1 cellular context compared by ENCODE assay signal in the genomic region with DNA sequence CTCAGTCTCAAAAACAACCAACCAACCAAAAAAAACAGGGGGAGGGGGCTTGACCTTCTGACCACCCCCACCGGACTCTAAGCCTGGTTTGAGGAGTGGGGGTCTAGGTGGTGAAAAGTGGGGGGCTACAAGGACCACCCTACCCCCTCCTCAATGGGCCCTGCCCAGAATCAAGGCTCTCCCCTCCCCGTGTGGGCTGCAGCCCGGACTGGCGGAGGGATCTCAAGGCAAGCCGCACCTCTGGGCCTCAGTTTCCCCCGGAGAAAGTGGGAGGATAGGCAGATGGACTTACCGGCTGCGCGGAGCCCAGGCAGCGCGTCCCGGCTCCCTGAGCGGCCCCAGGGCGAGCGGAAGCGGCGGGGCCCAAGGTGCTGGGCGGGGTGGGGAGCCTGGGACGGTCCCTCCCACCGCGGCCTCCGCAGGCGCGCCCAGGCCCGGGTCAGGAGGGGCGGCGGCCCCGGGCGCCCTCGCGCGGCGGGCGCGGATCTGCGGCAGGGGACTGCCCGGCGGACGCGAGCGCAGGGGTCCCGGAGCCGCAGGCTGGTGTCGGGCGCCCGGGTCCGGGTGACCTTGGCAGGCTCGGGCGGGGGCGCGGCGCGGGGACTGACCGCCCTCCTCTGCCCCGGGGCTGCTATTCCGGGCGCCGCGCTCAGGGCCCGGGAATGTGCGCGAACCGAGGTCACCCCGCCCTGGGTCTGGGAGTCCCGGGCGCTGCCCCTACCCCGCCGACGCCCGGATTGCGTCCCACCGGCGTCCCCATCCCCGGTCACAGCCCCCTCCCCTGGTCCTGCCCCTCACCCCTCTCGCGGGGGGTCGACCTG.
TF ChIP-seq lines count a peak whose summit lies in the region.

A gene with protein sequence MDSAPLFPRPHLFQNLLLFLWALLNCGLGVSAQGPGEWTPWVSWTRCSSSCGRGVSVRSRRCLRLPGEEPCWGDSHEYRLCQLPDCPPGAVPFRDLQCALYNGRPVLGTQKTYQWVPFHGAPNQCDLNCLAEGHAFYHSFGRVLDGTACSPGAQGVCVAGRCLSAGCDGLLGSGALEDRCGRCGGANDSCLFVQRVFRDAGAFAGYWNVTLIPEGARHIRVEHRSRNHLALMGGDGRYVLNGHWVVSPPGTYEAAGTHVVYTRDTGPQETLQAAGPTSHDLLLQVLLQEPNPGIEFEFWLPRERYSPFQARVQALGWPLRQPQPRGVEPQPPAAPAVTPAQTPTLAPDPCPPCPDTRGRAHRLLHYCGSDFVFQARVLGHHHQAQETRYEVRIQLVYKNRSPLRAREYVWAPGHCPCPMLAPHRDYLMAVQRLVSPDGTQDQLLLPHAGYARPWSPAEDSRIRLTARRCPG (minus strand): TSS at position 349 of the 821 bp plus-strand sequence. CDS start 2,076 bp downstream, outside the sequence.

TF ChIP-seq in K562, 482 proteins besides CTCF, POLR2A, EP300 and RAD21 (continued from another document):
- TF ChIP-seq RBM25 (IDR thresholded peaks at IDR 0.05; ENCODE audit: low read depth, low read length, severe bottlenecking), result peak; percentile 88
- peak; percentile 63 for TF ChIP-seq PHF20 (IDR thresholded peaks at IDR 0.05; ENCODE audit: partially characterized antibody)
- peak; percentile 45; the same call in 1 of the 2 replicates for TF ChIP-seq SP1 (CRISPR knock-in tag; IDR thresholded peaks at IDR 0.05)
- peak; percentile 63 for TF ChIP-seq ELF1 (tag; IDR thresholded peaks at IDR 0.05)
- TF ChIP-seq, protein P1, sequence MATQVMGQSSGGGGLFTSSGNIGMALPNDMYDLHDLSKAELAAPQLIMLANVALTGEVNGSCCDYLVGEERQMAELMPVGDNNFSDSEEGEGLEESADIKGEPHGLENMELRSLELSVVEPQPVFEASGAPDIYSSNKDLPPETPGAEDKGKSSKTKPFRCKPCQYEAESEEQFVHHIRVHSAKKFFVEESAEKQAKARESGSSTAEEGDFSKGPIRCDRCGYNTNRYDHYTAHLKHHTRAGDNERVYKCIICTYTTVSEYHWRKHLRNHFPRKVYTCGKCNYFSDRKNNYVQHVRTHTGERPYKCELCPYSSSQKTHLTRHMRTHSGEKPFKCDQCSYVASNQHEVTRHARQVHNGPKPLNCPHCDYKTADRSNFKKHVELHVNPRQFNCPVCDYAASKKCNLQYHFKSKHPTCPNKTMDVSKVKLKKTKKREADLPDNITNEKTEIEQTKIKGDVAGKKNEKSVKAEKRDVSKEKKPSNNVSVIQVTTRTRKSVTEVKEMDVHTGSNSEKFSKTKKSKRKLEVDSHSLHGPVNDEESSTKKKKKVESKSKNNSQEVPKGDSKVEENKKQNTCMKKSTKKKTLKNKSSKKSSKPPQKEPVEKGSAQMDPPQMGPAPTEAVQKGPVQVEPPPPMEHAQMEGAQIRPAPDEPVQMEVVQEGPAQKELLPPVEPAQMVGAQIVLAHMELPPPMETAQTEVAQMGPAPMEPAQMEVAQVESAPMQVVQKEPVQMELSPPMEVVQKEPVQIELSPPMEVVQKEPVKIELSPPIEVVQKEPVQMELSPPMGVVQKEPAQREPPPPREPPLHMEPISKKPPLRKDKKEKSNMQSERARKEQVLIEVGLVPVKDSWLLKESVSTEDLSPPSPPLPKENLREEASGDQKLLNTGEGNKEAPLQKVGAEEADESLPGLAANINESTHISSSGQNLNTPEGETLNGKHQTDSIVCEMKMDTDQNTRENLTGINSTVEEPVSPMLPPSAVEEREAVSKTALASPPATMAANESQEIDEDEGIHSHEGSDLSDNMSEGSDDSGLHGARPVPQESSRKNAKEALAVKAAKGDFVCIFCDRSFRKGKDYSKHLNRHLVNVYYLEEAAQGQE (CRISPR knock-in tag; IDR thresholded peaks at IDR 0.05; ENCODE audit: low read depth), result 0 out of 2 replicates have a peak, but pooled peaks have one; percentile 54
- 0 out of 2 replicates have a peak, but pooled peaks have one; percentile 37 for TF ChIP-seq SMARCE1 (IDR thresholded peaks at IDR 0.05)
- 0 out of 2 replicates have a peak, but pooled peaks have one; percentile 68 for TF ChIP-seq ERF (CRISPR knock-in tag; IDR thresholded peaks at IDR 0.05)
- TF ChIP-seq KDM2B (CRISPR knock-in tag; IDR thresholded peaks at IDR 0.05), result 0 out of 2 replicates have a peak, but pooled peaks have one; percentile 58
- TF ChIP-seq, protein P2, sequence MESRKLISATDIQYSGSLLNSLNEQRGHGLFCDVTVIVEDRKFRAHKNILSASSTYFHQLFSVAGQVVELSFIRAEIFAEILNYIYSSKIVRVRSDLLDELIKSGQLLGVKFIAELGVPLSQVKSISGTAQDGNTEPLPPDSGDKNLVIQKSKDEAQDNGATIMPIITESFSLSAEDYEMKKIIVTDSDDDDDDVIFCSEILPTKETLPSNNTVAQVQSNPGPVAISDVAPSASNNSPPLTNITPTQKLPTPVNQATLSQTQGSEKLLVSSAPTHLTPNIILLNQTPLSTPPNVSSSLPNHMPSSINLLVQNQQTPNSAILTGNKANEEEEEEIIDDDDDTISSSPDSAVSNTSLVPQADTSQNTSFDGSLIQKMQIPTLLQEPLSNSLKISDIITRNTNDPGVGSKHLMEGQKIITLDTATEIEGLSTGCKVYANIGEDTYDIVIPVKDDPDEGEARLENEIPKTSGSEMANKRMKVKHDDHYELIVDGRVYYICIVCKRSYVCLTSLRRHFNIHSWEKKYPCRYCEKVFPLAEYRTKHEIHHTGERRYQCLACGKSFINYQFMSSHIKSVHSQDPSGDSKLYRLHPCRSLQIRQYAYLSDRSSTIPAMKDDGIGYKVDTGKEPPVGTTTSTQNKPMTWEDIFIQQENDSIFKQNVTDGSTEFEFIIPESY (CRISPR knock-in tag; IDR thresholded peaks at IDR 0.05), result peak; percentile 73
- peak; percentile 76 for TF ChIP-seq SIN3B (IDR thresholded peaks at IDR 0.05; ENCODE audit: low read depth)
- TF ChIP-seq RBFOX2 (IDR thresholded peaks at IDR 0.05; ENCODE audit: low read depth, low read length), result peak; percentile 70
- TF ChIP-seq, protein P3, sequence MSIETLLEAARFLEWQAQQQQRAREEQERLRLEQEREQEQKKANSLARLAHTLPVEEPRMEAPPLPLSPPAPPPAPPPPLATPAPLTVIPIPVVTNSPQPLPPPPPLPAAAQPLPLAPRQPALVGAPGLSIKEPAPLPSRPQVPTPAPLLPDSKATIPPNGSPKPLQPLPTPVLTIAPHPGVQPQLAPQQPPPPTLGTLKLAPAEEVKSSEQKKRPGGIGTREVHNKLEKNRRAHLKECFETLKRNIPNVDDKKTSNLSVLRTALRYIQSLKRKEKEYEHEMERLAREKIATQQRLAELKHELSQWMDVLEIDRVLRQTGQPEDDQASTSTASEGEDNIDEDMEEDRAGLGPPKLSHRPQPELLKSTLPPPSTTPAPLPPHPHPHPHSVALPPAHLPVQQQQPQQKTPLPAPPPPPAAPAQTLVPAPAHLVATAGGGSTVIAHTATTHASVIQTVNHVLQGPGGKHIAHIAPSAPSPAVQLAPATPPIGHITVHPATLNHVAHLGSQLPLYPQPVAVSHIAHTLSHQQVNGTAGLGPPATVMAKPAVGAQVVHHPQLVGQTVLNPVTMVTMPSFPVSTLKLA (conservative IDR thresholded peaks at IDR 0.05), result peak in 1 of 2 experiments; percentile 49; a peak in 2 of 4 replicates
- 0 out of 2 replicates have a peak, but pooled peaks have one; percentile 35 for TF ChIP-seq MYC (IDR thresholded peaks at IDR 0.05; ENCODE audit: low read depth, low read length)
- TF ChIP-seq MYC (CRISPR knock-in tag; IDR thresholded peaks at IDR 0.05; ENCODE audit: borderline replicate concordance, low read depth), result no peak
- no peak for TF ChIP-seq ZNF707 (CRISPR knock-in tag; conservative IDR thresholded peaks at IDR 0.05)
- TF ChIP-seq ZNF133 (CRISPR knock-in tag; IDR thresholded peaks at IDR 0.05), result 0 out of 2 replicates have a peak, but pooled peaks have one; percentile 17
- peak; percentile 82 for TF ChIP-seq CCNT2 (IDR thresholded peaks at IDR 0.05; ENCODE audit: borderline replicate concordance, extremely low read depth, insufficient read length, low read depth, low read length)
- TF ChIP-seq BCOR (IDR thresholded peaks at IDR 0.05), result peak; percentile 100
- TF ChIP-seq HNRNPUL1 (IDR thresholded peaks at IDR 0.05; ENCODE audit: low read length), result no peak
- 0 out of 2 replicates have a peak, but pooled peaks have one; percentile 19 for TF ChIP-seq NCOA1 (IDR thresholded peaks at IDR 0.05; ENCODE audit: low read depth)
- TF ChIP-seq GATAD2B (IDR thresholded peaks at IDR 0.05; ENCODE audit: borderline replicate concordance), result peak; percentile 98
- TF ChIP-seq, protein P4, sequence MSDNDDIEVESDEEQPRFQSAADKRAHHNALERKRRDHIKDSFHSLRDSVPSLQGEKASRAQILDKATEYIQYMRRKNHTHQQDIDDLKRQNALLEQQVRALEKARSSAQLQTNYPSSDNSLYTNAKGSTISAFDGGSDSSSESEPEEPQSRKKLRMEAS (CRISPR knock-in tag; IDR thresholded peaks at IDR 0.05), result peak; percentile 55
- peak; percentile 65 for TF ChIP-seq ETV1 (tag; conservative IDR thresholded peaks at IDR 0.05; ENCODE audit: low read depth)
- no peak for TF ChIP-seq TAF15 (IDR thresholded peaks at IDR 0.05; ENCODE audit: low read depth, low read length)
- peak; percentile 88 for TF ChIP-seq ZNF121 (CRISPR knock-in tag; conservative IDR thresholded peaks at IDR 0.05)
